In genomic region chr5:5883116-5883515, GRCh38 we compare ENCODE assay signal across 25 cellular contexts.
"Had no signal": no experiment of that assay in that cellular context is flagged by ENCODE, and none has a peak within 500 bp of the region (broad histone marks: within the 10 kb centered on the region; RNA-seq: fewer than 3 reads in every experiment).

No MANE protein-coding gene starts in this region.

- H3K9me3 Mint-ChIP-seq: nephron; stimulated activated naive B cell treated with anti-CD40 and anti-IgM and Interleukin-4, amounts not matched to agents 10 μg/mL and 1 μg/mL and 100 μg/mL, for 72 hours; stimulated activated naive CD8-positive, alpha-beta T cell treated with anti-CD3 and anti-CD28 coated beads, Interleukin-15, Interleukin-2, amounts not matched to agents 100 ng/mL and 50 ng/mL, for 24 hours had no signal

- H3K27me3 ChIP-seq: ovary, right lobe of liver, thyroid gland, upper lobe of left lung, vagina had no signal

- H3K4me3 ChIP-seq: neural progenitor cell, ovary, psoas muscle, right lobe of liver, sigmoid colon, stomach, thoracic aorta, thyroid gland, tibial nerve, upper lobe of left lung, vagina had no signal

- H2AFZ ChIP-seq: neural progenitor cell, parathyroid adenoma had no signal

- H3K4me1 Mint-ChIP-seq: stimulated activated effector memory CD8-positive, alpha-beta T cell treated with anti-CD3 and anti-CD28 coated beads, Interleukin-12 subunit alpha, Interleukin-12 subunit beta, amount 100 ng/mL, for 72 hours; stimulated activated naive B cell treated with anti-CD40 and anti-IgM and Interleukin-4, amounts not matched to agents 10 μg/mL and 1 μg/mL and 100 μg/mL, for 72 hours had no signal

- H3K36me3 ChIP-seq: neural progenitor cell, ovary, right lobe of liver, sigmoid colon, stomach, thoracic aorta, thyroid gland, tibial nerve, upper lobe of left lung, vagina had no signal

- H3K4me3 Mint-ChIP-seq: nephron; neural progenitor cell; stimulated activated effector memory CD8-positive, alpha-beta T cell treated with anti-CD3 and anti-CD28 coated beads, Interleukin-12 subunit alpha, Interleukin-12 subunit beta, amount 100 ng/mL, for 72 hours; stimulated activated naive B cell treated with anti-CD40 and anti-IgM and Interleukin-4, amounts not matched to agents 10 μg/mL and 1 μg/mL and 100 μg/mL, for 72 hours; stimulated activated naive CD8-positive, alpha-beta T cell treated with anti-CD3 and anti-CD28 coated beads, Interleukin-15, Interleukin-2, amounts not matched to agents 100 ng/mL and 50 ng/mL, for 24 hours had no signal

- H3K27ac ChIP-seq: neural progenitor cell, ovary, parathyroid adenoma, psoas muscle, right lobe of liver, sigmoid colon, stomach, thoracic aorta, thyroid gland, tibial nerve, upper lobe of left lung, vagina had no signal

- H3K4me2 ChIP-seq: neural progenitor cell had no signal

- DNase-seq: ovary; psoas muscle; right cardiac atrium; right lobe of liver; sigmoid colon; small intestine; stimulated activated CD4-positive, alpha-beta T cell treated with anti-CD3 and anti-CD28 coated beads, Interleukin-15, amount 100 ng/mL, for 24 hours; stimulated activated CD4-positive, alpha-beta T cell treated with anti-CD3 and anti-CD28 coated beads, Interleukin-2, amount 100 ng/mL, for 24 hours; stimulated activated CD4-positive, alpha-beta T cell treated with anti-CD3 and anti-CD28 coated beads, Interleukin-2, amount 100 ng/mL, for 48 hours; stimulated activated CD4-positive, alpha-beta T cell treated with anti-CD3 and anti-CD28 coated beads, Interleukin-4, amount 100 ng/mL, for 24 hours; stimulated activated naive B cell treated with anti-CD40 and anti-IgM and Interleukin-4, amounts not matched to agents 10 μg/mL and 1 μg/mL and 100 μg/mL, for 72 hours; stimulated activated naive CD4-positive, alpha-beta T cell treated with Interleukin-2 at 50 U/mL for 16 hours; stomach; thyroid gland; trophoblast cell; upper lobe of left lung had no signal

- H3K36me3 Mint-ChIP-seq: neural progenitor cell; stimulated activated effector memory CD8-positive, alpha-beta T cell treated with anti-CD3 and anti-CD28 coated beads, Interleukin-12 subunit alpha, Interleukin-12 subunit beta, amount 100 ng/mL, for 72 hours; stimulated activated naive B cell treated with anti-CD40 and anti-IgM and Interleukin-4, amounts not matched to agents 10 μg/mL and 1 μg/mL and 100 μg/mL, for 72 hours had no signal

- ATAC-seq: psoas muscle; right cardiac atrium; right lobe of liver; stimulated activated effector memory CD8-positive, alpha-beta T cell treated with anti-CD3 and anti-CD28 coated beads, Interleukin-12 subunit alpha, Interleukin-12 subunit beta, amount 100 ng/mL, for 72 hours; stimulated activated naive B cell treated with anti-CD40 and anti-IgM and Interleukin-4, amounts not matched to agents 10 μg/mL and 1 μg/mL and 100 μg/mL, for 72 hours had no signal

- H3K79me2 ChIP-seq: parathyroid adenoma had no signal

- H3K4me1 ChIP-seq: neural progenitor cell, parathyroid adenoma, psoas muscle, right lobe of liver, tibial nerve, vagina had no signal

- H3K9me3 ChIP-seq: ovary, psoas muscle, right lobe of liver, sigmoid colon, stomach, thoracic aorta, thyroid gland, tibial nerve, upper lobe of left lung, vagina had no signal

- H3K27ac Mint-ChIP-seq: nephron; neural progenitor cell; progenitor cell of endocrine pancreas; stimulated activated effector memory CD8-positive, alpha-beta T cell treated with anti-CD3 and anti-CD28 coated beads, Interleukin-12 subunit alpha, Interleukin-12 subunit beta, amount 100 ng/mL, for 72 hours; stimulated activated naive B cell treated with anti-CD40 and anti-IgM and Interleukin-4, amounts not matched to agents 10 μg/mL and 1 μg/mL and 100 μg/mL, for 72 hours; stimulated activated naive CD8-positive, alpha-beta T cell treated with anti-CD3 and anti-CD28 coated beads, Interleukin-15, Interleukin-2, amounts not matched to agents 100 ng/mL and 50 ng/mL, for 24 hours had no signal
